ENCODE assay signal across 10 cellular contexts in the genomic region with DNA sequence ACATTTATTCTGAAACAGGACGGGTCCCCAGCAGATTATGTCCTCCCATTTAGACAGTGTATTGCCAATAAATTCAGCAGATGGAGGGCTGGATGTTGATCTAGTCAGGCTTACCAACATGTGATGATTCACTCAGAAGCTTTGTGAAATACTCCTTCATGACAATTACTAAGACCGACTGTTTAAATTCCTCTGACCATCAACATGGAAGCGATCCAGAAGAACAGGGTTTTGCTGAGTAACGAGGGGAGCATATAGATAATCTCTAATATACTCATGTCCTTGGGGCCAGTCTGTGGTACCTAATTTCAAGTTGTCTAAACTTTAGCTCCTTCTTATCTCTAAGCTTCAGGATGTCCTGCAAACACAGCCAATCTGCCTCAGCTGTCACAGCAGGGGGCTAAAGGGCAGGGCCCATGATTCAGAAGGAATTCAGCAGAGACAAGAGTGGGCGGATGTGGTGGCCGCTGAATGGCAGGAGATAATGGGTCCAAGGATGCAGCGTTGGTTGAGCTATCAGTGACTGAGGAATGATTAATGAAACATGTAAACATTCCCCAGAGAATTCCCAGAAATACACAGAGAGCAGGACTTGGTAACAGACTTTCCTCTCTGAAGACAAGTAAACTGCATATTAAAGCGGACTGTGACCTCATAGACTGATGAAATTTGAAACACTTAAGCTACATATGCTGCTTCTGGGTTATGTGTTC.
DNase-seq lines count a peak whose midpoint lies in the region; ATAC-seq and TF ChIP-seq lines count a peak whose summit lies in the region.
"Had no signal": no experiment of that assay in that cellular context is flagged by ENCODE, and none has a peak within 500 bp of the region (broad histone marks: within the 10 kb centered on the region; RNA-seq: fewer than 3 reads in every experiment).

No MANE protein-coding gene starts in this region.

- ATAC-seq in Right ventricle myocardium superior (ENCODE audit: poor library complexity) = peak; percentile 86

- no peaks in the 10 kb centered on the region for H3K36me3 ChIP-seq in sigmoid colon

- H3K4me1 ChIP-seq in sigmoid colon = peaks cover 0 to 18% (median 10%) of the 10 kb centered on the region in 4 donors

- intact Hi-C loops in Right ventricle myocardium superior (cut with DNase I) = no loop called here
- intact Hi-C loops in sigmoid colon (cut with DNase I) = loop anchor here (5.0 kb wide), 1 partner anchor 131 kb away; the partner anchor contains the start of gene IL6ST

- H3K27me3 ChIP-seq in sigmoid colon = no peaks in the 10 kb centered on the region

- H3K27ac ChIP-seq in sigmoid colon (peak overlapping the region in 3 of 4 donors; percentile 41 to 64 (median 44)), caudate nucleus (ENCODE audit: low read depth, low read length) (no peak overlapping the region)
- H3K27ac ChIP-seq: 22Rv1 had no signal

- no peaks in the 10 kb centered on the region for H3K9me3 ChIP-seq in sigmoid colon

- TF ChIP-seq EP300 in sigmoid colon (IDR thresholded peaks at IDR 0.05) = no peak

- TF ChIP-seq POLR2A in sigmoid colon (IDR thresholded peaks at IDR 0.05) = no peak

- DNase-seq in DMS153 (lab: John Stamatoyannopoulos, UW) (peak; percentile 32), DMS153 treated with DMSO at 0.1 percent for 48 hours (lab: John Stamatoyannopoulos, UW; ENCODE audit: unreplicated experiment) (no peak), SW480 (ENCODE audit: low spot score) (peak; percentile 89), Right ventricle myocardium superior (peak; percentile 68), sigmoid colon (peak; percentile 73), T-helper 1 cell (no peak), NCI-H526 treated with DMSO at 0.1 percent for 48 hours (lab: John Stamatoyannopoulos, UW) (no peak), caudate nucleus (lab: John Stamatoyannopoulos, UW) (no peak)

- H3K4me3 ChIP-seq in sigmoid colon = no peak overlapping the region
- H3K4me3 ChIP-seq: skin epidermis had no signal

- WGBS in sigmoid colon, 2 donors = 74% methylated on average over 8 of the region's 8 CpGs

- TF ChIP-seq CTCF in sigmoid colon (IDR thresholded peaks at IDR 0.05) = no peak

Comparison
In these comparisons a context has a peak if more than half of its experiments do, and no peak if none do; other contexts are left out.
1. DNase-seq: peak in DMS153 (single experiment), SW480 (single experiment), Right ventricle myocardium superior (single experiment) and sigmoid colon (single experiment); none in DMS153 treated with DMSO at 0.1 percent for 48 hours (single experiment), T-helper 1 cell (0 of 5), NCI-H526 treated with DMSO at 0.1 percent for 48 hours (single experiment) and caudate nucleus (0 of 61).